Comparison of ENCODE assay signal across 8 cellular contexts in genomic region chr16:87388818-87389134, GRCh38. TPM values are rescaled to one million over a fixed set of nuclear protein-coding genes. Genes with fewer than 3 reads are reported as not detected.
DNase-seq lines count a peak whose midpoint lies in the region; ATAC-seq and TF ChIP-seq lines count a peak whose summit lies in the region.

No MANE protein-coding gene starts in this region.

- peak overlapping the region; percentile 34; the same call in 1 of the 2 replicates for H3K4me2 ChIP-seq in GM23338
- H3K4me2 ChIP-seq in SU-DHL-6 (ENCODE audit: low read depth, low read length, poor library complexity, severe bottlenecking), result peak overlapping the region; percentile 67
- no peak overlapping the region for H3K4me2 ChIP-seq in fibroblast of lung (ENCODE audit: extremely low read depth, insufficient read depth, low read length)
- peak overlapping the region; percentile 57 for H3K4me2 ChIP-seq in skeletal muscle satellite cell (ENCODE audit: low read length)

- no peaks in the 10 kb centered on the region for H3K9me3 ChIP-seq in SU-DHL-6 (ENCODE audit: insufficient read depth, low read length)
- H3K9me3 ChIP-seq in fibroblast of lung (ENCODE audit: control insufficient read depth, insufficient read depth, low read depth, low read length), result no peaks in the 10 kb centered on the region
- no peaks in the 10 kb centered on the region for H3K9me3 ChIP-seq in skeletal muscle satellite cell (replicated peaks; ENCODE audit: low read length)

- peak overlapping the region; percentile 57 for H3K4me3 Mint-ChIP-seq in GM23338

- H3K9ac ChIP-seq in SU-DHL-6 (ENCODE audit: low read length) (peak overlapping the region; percentile 47), fibroblast of lung (ENCODE audit: insufficient read depth, low read length) (no peak overlapping the region), skeletal muscle satellite cell (ENCODE audit: low read depth, low read length) (peak overlapping the region; percentile 32)

- ATAC-seq in GM23338, result no peak

- no peaks in the 10 kb centered on the region; the same call in 1 of the 3 replicates for H3K36me3 Mint-ChIP-seq in GM23338 (ENCODE audit: low read depth)

- H3K9me2 ChIP-seq in GM23338 (ENCODE audit: insufficient read depth), result no peaks in the 10 kb centered on the region
- H3K9me2 ChIP-seq in SU-DHL-6 (replicated peaks; ENCODE audit: insufficient read depth, low read length), result no peaks in the 10 kb centered on the region

- H4K20me1 ChIP-seq in GM23338 (replicated peaks; ENCODE audit: insufficient read depth) (peaks cover 6% of the 10 kb centered on the region), SU-DHL-6 (ENCODE audit: low read depth, low read length) (no peaks in the 10 kb centered on the region), fibroblast of lung (ENCODE audit: control insufficient read depth, extremely low read depth, insufficient read depth, low read length) (no peaks in the 10 kb centered on the region)

- no peak overlapping the region for H2AFZ ChIP-seq in GM23338
- H2AFZ ChIP-seq in SU-DHL-6 (ENCODE audit: low read depth, low read length, severe bottlenecking), result peak overlapping the region; percentile 30
- H2AFZ ChIP-seq in fibroblast of lung (ENCODE audit: low read length), result no peak overlapping the region

- H3K27me3 Mint-ChIP-seq in GM23338 (ENCODE audit: insufficient read depth, low read depth, poor library complexity), result peaks cover 26% of the 10 kb centered on the region

- peaks cover 21% of the 10 kb centered on the region for H3K4me1 ChIP-seq in GM23338 (ENCODE audit: insufficient read depth)
- peaks cover 6% of the 10 kb centered on the region for H3K4me1 ChIP-seq in fibroblast of lung (ENCODE audit: control insufficient read depth, extremely low read depth, insufficient read depth, low read length)
- H3K4me1 ChIP-seq in skeletal muscle satellite cell (ENCODE audit: control insufficient read depth, insufficient read depth, low read length), result peaks cover 35% of the 10 kb centered on the region

- DNase-seq in GM23338 (ENCODE audit: low spot score) (no peak), fibroblast of lung (ENCODE audit: low read depth in 2 of 2) (no peak), KBM-7 (no peak), erythroblast (lab: John Stamatoyannopoulos, UW) (no peak), HK-2 (ENCODE audit: unreplicated experiment) (no peak), cerebellar cortex (ENCODE audit: low spot score) (no peak)

- H3K4me3 ChIP-seq in GM23338 (no peak overlapping the region; the same call in 1 of the 2 replicates), SU-DHL-6 (ENCODE audit: insufficient read depth, low read length, poor library complexity, severe bottlenecking) (peak overlapping the region; percentile 6), fibroblast of lung (replicated peaks in 1 of 4; ENCODE audit: control extremely low read depth in 1 of 4, insufficient read depth in 1 of 4, low read depth in 3 of 4, low read length in 4 of 4) (no peak overlapping the region), skeletal muscle satellite cell (ENCODE audit: low read length) (peak overlapping the region; percentile 10)

- in situ Hi-C loops in KBM-7 (cut with MboI; ENCODE audit: low pct_unique_long_range_greater_than_20kb, low sequenced_read_pairs), result no loop called here

- H3K79me2 ChIP-seq in GM23338 (replicated peaks; ENCODE audit: insufficient read depth), result peaks cover 9% of the 10 kb centered on the region
- H3K79me2 ChIP-seq in SU-DHL-6 (ENCODE audit: insufficient read depth, low read length), result peaks cover 11% of the 10 kb centered on the region
- peaks cover 12% of the 10 kb centered on the region for H3K79me2 ChIP-seq in fibroblast of lung (ENCODE audit: control insufficient read depth, insufficient read depth, low read length)

- H3F3A ChIP-seq in GM23338 (replicated peaks; ENCODE audit: low read depth) (0 out of 2 replicates have a peak, but pooled peaks cover 17% of the 10 kb centered on the region), SU-DHL-6 (ENCODE audit: insufficient read depth) (peaks cover 34% of the 10 kb centered on the region)

- peak overlapping the region; percentile 98 for H3K27ac Mint-ChIP-seq in GM23338

- no peak for TF ChIP-seq POLR2A in erythroblast (IDR thresholded peaks at IDR 0.05; ENCODE audit: low read length)

- TF ChIP-seq CTCF in GM23338 (conservative IDR thresholded peaks at IDR 0.05; ENCODE audit: low read depth in 2 of 2), result no peak
- TF ChIP-seq CTCF in SU-DHL-6 (IDR thresholded peaks at IDR 0.05; ENCODE audit: insufficient read depth, low read length, poor library complexity, severe bottlenecking), result no peak
- no peak for TF ChIP-seq CTCF in fibroblast of lung (conservative IDR thresholded peaks at IDR 0.05 in 1 of 2, IDR thresholded peaks at IDR 0.05 in 1 of 2; ENCODE audit: low read depth in 1 of 2, low read length in 2 of 2)

- peaks cover 29% of the 10 kb centered on the region for H3K4me1 Mint-ChIP-seq in GM23338

- H3K27me3 ChIP-seq in GM23338 (ENCODE audit: insufficient read depth), result no peaks in the 10 kb centered on the region
- H3K27me3 ChIP-seq in SU-DHL-6 (ENCODE audit: low read length), result no peaks in the 10 kb centered on the region
- H3K27me3 ChIP-seq in fibroblast of lung (ENCODE audit: control insufficient read depth, insufficient read depth, low read length), result no peaks in the 10 kb centered on the region
- H3K27me3 ChIP-seq in skeletal muscle satellite cell (ENCODE audit: control insufficient read depth, insufficient read depth, low read length), result no peaks in the 10 kb centered on the region

- no peaks in the 10 kb centered on the region for H3K36me3 ChIP-seq in GM23338 (ENCODE audit: insufficient read depth)
- no peaks in the 10 kb centered on the region for H3K36me3 ChIP-seq in SU-DHL-6 (ENCODE audit: low read length)
- H3K36me3 ChIP-seq in fibroblast of lung (ENCODE audit: control insufficient read depth, insufficient read depth, low read length), result no peaks in the 10 kb centered on the region
- H3K36me3 ChIP-seq in skeletal muscle satellite cell (ENCODE audit: insufficient read depth, low read length), result no peaks in the 10 kb centered on the region

- peaks cover 3% of the 10 kb centered on the region; the same call in 2 of the 3 replicates for H3K9me3 Mint-ChIP-seq in GM23338

- H3K27ac ChIP-seq in GM23338 (ENCODE audit: low read depth) (no peak overlapping the region), SU-DHL-6 (ENCODE audit: low read depth, low read length) (peak overlapping the region; percentile 82), fibroblast of lung (ENCODE audit: insufficient read depth, low read length) (peak overlapping the region; percentile 74)

TF ChIP-seq in GM23338, 12 proteins besides CTCF, POLR2A, EP300 and RAD21 (continues in another document):
- TF ChIP-seq REST (IDR thresholded peaks at IDR 0.05; ENCODE audit: unreplicated experiment), result no peak
- TF ChIP-seq JUNB (IDR thresholded peaks at IDR 0.05; ENCODE audit: unreplicated experiment), result no peak
- no peak for TF ChIP-seq STAT1 (IDR thresholded peaks at IDR 0.05; ENCODE audit: unreplicated experiment)

RNA-seq across cellular contexts. Expression of gene MAP1LC3B, which starts 3.4 kb away (rescaled TPM):
- 35.9 and 42.6 TPM in 2 replicates for total RNA-seq in GM23338 (2014; rRNA removed; shearing (Covaris generic))
- polyA plus RNA-seq in GM23338 (2016; fragmentation: Nextera tagmentation; extraction: Ambion mirVana) (75.0 and 80.2 TPM in 2 replicates), fibroblast of lung (50.6 and 67.6 TPM in 2 replicates)
- 28.0 and 41.1 TPM in 2 replicates for total RNA-seq in fibroblast of lung
- polyA plus RNA-seq in fibroblast of lung (2012), result 83.9 and 96.1 TPM in 2 replicates
- 15.3 and 30.1 TPM in 2 replicates for polyA minus RNA-seq in fibroblast of lung (ENCODE audit: low replicate concordance)
- total RNA-seq in skeletal muscle satellite cell (2012; rRNA removed), result 22.3 and 25.1 TPM in 2 replicates

RNA-seq across cellular contexts. Expression of gene FBXO31, which starts 5.2 kb away (rescaled TPM):
- total RNA-seq in GM23338 (2014; rRNA removed; shearing (Covaris generic)), result 11.3 and 23.8 TPM in 2 replicates
- polyA plus RNA-seq in GM23338 (2016; fragmentation: Nextera tagmentation; extraction: Ambion mirVana) (4.5 and 7.0 TPM in 2 replicates), fibroblast of lung (13.5 and 17.6 TPM in 2 replicates)
- 38.5 and 40.3 TPM in 2 replicates for total RNA-seq in fibroblast of lung
- 21.9 and 26.4 TPM in 2 replicates for polyA plus RNA-seq in fibroblast of lung (2012)
- 43.6 and 55.9 TPM in 2 replicates for polyA minus RNA-seq in fibroblast of lung (ENCODE audit: low replicate concordance)
- total RNA-seq in skeletal muscle satellite cell (2012; rRNA removed), result 21.8 and 27.4 TPM in 2 replicates

Comparison
In these comparisons a context has a peak if more than half of its experiments do, and no peak if none do; other contexts are left out.
1. H3K4me3 ChIP-seq: peak in SU-DHL-6 (single experiment) and skeletal muscle satellite cell (single experiment); none in GM23338 (single experiment) and fibroblast of lung (0 of 4).